1 cellular context compared by ENCODE assay signal in the genomic region with DNA sequence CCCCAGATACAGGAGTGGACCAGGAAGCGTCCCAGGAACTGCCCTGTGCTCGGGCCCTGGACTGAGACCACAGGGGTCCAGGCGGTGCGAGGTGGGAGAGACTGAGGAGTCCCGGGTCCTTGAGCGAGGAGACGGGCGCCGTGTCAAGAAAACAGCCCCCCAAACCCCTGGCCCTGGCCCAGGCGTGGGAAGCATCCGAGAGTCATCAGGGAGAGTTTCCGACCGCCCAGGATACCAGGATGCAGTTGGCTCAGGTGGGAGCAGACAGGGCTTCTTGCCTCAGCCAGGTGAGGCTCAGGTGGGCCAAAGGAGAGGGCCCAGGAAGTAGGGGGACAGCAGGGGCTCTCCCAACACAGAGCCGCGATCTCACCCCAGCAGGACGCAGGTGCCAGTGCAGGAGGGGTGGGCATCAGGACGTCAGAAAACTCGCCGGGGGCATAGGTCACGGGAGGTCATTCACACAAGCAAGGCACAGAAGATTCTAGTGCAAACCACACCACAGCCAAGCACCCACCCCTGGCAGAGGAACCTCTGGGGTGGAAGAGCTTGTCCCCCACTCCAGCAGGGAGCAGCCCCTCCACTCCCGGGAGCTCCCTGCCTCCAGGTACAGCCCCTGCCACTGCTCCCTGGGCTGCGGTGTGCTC.
TF ChIP-seq lines count a peak whose summit lies in the region.

No MANE protein-coding gene starts in this region.

TF ChIP-seq in SK-N-SH treated with all-trans-retinoic acid at 6 μM for 48 hours, 23 proteins besides CTCF, POLR2A, EP300 and RAD21 (continued from another document):
- TF ChIP-seq, protein P1, sequence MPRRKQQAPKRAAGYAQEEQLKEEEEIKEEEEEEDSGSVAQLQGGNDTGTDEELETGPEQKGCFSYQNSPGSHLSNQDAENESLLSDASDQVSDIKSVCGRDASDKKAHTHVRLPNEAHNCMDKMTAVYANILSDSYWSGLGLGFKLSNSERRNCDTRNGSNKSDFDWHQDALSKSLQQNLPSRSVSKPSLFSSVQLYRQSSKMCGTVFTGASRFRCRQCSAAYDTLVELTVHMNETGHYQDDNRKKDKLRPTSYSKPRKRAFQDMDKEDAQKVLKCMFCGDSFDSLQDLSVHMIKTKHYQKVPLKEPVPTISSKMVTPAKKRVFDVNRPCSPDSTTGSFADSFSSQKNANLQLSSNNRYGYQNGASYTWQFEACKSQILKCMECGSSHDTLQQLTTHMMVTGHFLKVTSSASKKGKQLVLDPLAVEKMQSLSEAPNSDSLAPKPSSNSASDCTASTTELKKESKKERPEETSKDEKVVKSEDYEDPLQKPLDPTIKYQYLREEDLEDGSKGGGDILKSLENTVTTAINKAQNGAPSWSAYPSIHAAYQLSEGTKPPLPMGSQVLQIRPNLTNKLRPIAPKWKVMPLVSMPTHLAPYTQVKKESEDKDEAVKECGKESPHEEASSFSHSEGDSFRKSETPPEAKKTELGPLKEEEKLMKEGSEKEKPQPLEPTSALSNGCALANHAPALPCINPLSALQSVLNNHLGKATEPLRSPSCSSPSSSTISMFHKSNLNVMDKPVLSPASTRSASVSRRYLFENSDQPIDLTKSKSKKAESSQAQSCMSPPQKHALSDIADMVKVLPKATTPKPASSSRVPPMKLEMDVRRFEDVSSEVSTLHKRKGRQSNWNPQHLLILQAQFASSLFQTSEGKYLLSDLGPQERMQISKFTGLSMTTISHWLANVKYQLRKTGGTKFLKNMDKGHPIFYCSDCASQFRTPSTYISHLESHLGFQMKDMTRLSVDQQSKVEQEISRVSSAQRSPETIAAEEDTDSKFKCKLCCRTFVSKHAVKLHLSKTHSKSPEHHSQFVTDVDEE (CRISPR knock-in tag; IDR thresholded peaks at IDR 0.05), result no peak
- no peak for TF ChIP-seq BACH2 (CRISPR knock-in tag; IDR thresholded peaks at IDR 0.05; ENCODE audit: borderline replicate concordance)
- no peak for TF ChIP-seq ZNF565 (CRISPR knock-in tag; conservative IDR thresholded peaks at IDR 0.05; ENCODE audit: low read depth)
- TF ChIP-seq ARNTL (CRISPR knock-in tag; IDR thresholded peaks at IDR 0.05; ENCODE audit: borderline replicate concordance, low read depth), result no peak
- TF ChIP-seq ZFP30 (CRISPR knock-in tag; IDR thresholded peaks at IDR 0.05), result no peak
- TF ChIP-seq ISL1 (CRISPR knock-in tag; IDR thresholded peaks at IDR 0.05), result no peak
